ENCODE assay signal across 27 cellular contexts in the genomic region with DNA sequence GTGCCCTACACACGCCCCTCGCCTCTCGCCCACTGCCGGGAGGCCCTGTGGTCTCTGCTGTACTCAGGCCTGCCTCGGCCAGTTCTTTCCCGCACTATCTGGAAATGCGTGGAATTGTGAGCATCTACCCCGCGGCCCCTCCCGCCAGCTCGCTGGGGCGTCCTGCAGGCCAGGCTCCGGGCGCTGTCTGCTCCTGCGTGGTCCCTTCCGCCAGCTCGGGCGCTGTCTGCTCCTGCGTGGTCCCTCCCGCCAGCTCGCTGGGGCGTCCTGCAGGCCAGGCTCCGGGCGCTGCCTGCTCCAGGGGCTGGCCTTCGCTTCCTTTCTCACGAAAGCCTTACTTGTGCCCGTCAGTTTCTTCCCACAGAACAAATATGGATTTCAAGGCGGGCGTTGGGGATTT.
"Had no signal": no experiment of that assay in that cellular context is flagged by ENCODE, and none has a peak within 500 bp of the region (broad histone marks: within the 10 kb centered on the region; RNA-seq: fewer than 3 reads in every experiment).

No MANE protein-coding gene starts in this region.

- H3K36me3 ChIP-seq: ovary had no signal

- H3K27me3 ChIP-seq: colonic mucosa, gastrocnemius medialis, ovary, testis, tibial artery had no signal

- H3K9me3 Mint-ChIP-seq: dendritic cell treated with granulocyte-macrophage colony-stimulating factor and Interleukin-4, amounts not matched to agents 40 ng/mL and 50 ng/mL, for 4 days; endodermal cell; mesothelial cell of epicardium; stimulated activated effector memory CD8-positive, alpha-beta T cell treated with anti-CD3 and anti-CD28 coated beads, Interleukin-12 subunit alpha, Interleukin-12 subunit beta, amount 100 ng/mL, for 72 hours; type B pancreatic cell had no signal

- H3K4me3 ChIP-seq: colonic mucosa, gastrocnemius medialis, lung, ovary, smooth muscle cell, testis, tibial artery had no signal

- H3K4me3 Mint-ChIP-seq: dendritic cell treated with granulocyte-macrophage colony-stimulating factor and Interleukin-4, amounts not matched to agents 40 ng/mL and 50 ng/mL, for 4 days; endodermal cell; mesothelial cell of epicardium; naive thymus-derived CD4-positive, alpha-beta T cell; stimulated activated effector memory CD8-positive, alpha-beta T cell treated with anti-CD3 and anti-CD28 coated beads, Interleukin-12 subunit alpha, Interleukin-12 subunit beta, amount 100 ng/mL, for 72 hours; type B pancreatic cell had no signal

- H3K9me3 ChIP-seq: colonic mucosa, gastrocnemius medialis, ovary, testis, tibial artery had no signal

- H3K27ac Mint-ChIP-seq: dendritic cell treated with granulocyte-macrophage colony-stimulating factor and Interleukin-4, amounts not matched to agents 40 ng/mL and 50 ng/mL, for 4 days; mesothelial cell of epicardium; naive thymus-derived CD4-positive, alpha-beta T cell; stimulated activated effector memory CD8-positive, alpha-beta T cell treated with anti-CD3 and anti-CD28 coated beads, Interleukin-12 subunit alpha, Interleukin-12 subunit beta, amount 100 ng/mL, for 72 hours; type B pancreatic cell had no signal

- ATAC-seq: esophagus mucosa; gastrocnemius medialis; left lobe of liver; naive thymus-derived CD4-positive, alpha-beta T cell; sciatic nerve; stimulated activated effector memory CD8-positive, alpha-beta T cell treated with anti-CD3 and anti-CD28 coated beads, Interleukin-12 subunit alpha, Interleukin-12 subunit beta, amount 100 ng/mL, for 72 hours had no signal

- H3K27me3 Mint-ChIP-seq: dendritic cell treated with granulocyte-macrophage colony-stimulating factor and Interleukin-4, amounts not matched to agents 40 ng/mL and 50 ng/mL, for 4 days; naive thymus-derived CD4-positive, alpha-beta T cell; type B pancreatic cell had no signal

- DNase-seq: colonic mucosa; effector CD8-positive, alpha-beta T cell; endodermal cell; foreskin fibroblast; gastrocnemius medialis; head of caudate nucleus; mesenchymal stem cell; naive thymus-derived CD4-positive, alpha-beta T cell; occipital lobe; ovary; retina; stimulated activated CD4-positive, alpha-beta T cell treated with anti-CD3 and anti-CD28 coated beads, Interleukin-2, amount 100 ng/mL, for 24 hours; stimulated activated CD4-positive, alpha-beta T cell treated with anti-CD3 and anti-CD28 coated beads, Interleukin-4, amount 100 ng/mL, for 24 hours; stimulated activated naive CD4-positive, alpha-beta T cell treated with Interleukin-2 at 50 U/mL for 16 hours; substantia nigra; testis; tibial artery had no signal

- H3K4me1 Mint-ChIP-seq: endodermal cell, mesothelial cell of epicardium had no signal

- H3K27ac ChIP-seq: colonic mucosa, epithelial cell of prostate, gastrocnemius medialis, ovary, testis, tibial artery had no signal

- H3K4me1 ChIP-seq: colonic mucosa, testis, tibial artery had no signal
